In genomic region chr6:32194825-32195651, GRCh38 we compare ENCODE assay signal across 8 cellular contexts. TPM values are rescaled to one million over a fixed set of nuclear protein-coding genes. Genes with fewer than 3 reads are reported as not detected.
DNase-seq lines count a peak whose midpoint lies in the region; ATAC-seq and TF ChIP-seq lines count a peak whose summit lies in the region.

No MANE protein-coding gene starts in this region.

- peak; percentile 75 for ATAC-seq in HG02571 (IDR thresholded peaks at IDR 0.05; ENCODE audit: unreplicated experiment)
- no peak for ATAC-seq in upper lobe of right lung

- H2BK12ac ChIP-seq in mesenchymal stem cell (ENCODE audit: low read length in 2 of 2), result peak overlapping the region; percentile 83 to 92

- H3K4me3 ChIP-seq in Peyer's patch (peak overlapping the region; percentile 44 to 80 (median 62)), mesenchymal stem cell (ENCODE audit: insufficient read depth in 1 of 2, low read depth in 1 of 2, low read length in 2 of 2) (peak overlapping the region in 1 of 2 experiments; percentile 74), upper lobe of right lung (peak overlapping the region; percentile 56)

- H3K18ac ChIP-seq in mesenchymal stem cell (ENCODE audit: low read depth in 1 of 2, low read length in 2 of 2), result peak overlapping the region; percentile 19 to 35

- no peaks in the 10 kb centered on the region for H3K36me3 ChIP-seq in Peyer's patch
- peaks cover 0 to 4% of the 10 kb centered on the region in 2 experiments for H3K36me3 ChIP-seq in mesenchymal stem cell (ENCODE audit: control insufficient read depth in 1 of 2, insufficient read depth in 2 of 2, low read depth in 1 of 2, low read length in 2 of 2)
- H3K36me3 ChIP-seq in upper lobe of right lung, result no peaks in the 10 kb centered on the region

- no peaks in the 10 kb centered on the region for H3K9me3 ChIP-seq in Peyer's patch
- H3K9me3 ChIP-seq in mesenchymal stem cell (ENCODE audit: control insufficient read depth, low read length), result no peaks in the 10 kb centered on the region
- H3K9me3 ChIP-seq in upper lobe of right lung, result no peaks in the 10 kb centered on the region

- peak overlapping the region; percentile 67 for H2BK120ac ChIP-seq in mesenchymal stem cell (ENCODE audit: low read depth, low read length)

- H2BK15ac ChIP-seq in mesenchymal stem cell (ENCODE audit: low read depth, poor library complexity, severe bottlenecking), result no peak overlapping the region

- peak overlapping the region; percentile 92 for H3K9ac ChIP-seq in mesenchymal stem cell (ENCODE audit: low read length)

- TF ChIP-seq CTCF in Peyer's patch (IDR thresholded peaks at IDR 0.05), result peak in 5 of 6 experiments; percentile 4 to 77 (median 70)
- TF ChIP-seq CTCF in chondrocyte (IDR thresholded peaks at IDR 0.05), result peak; percentile 85
- peak; percentile 38 for TF ChIP-seq CTCF in upper lobe of right lung (IDR thresholded peaks at IDR 0.05)

- peak; percentile 48 to 82 for TF ChIP-seq POLR2A in Peyer's patch (IDR thresholded peaks at IDR 0.05)

- no peaks in the 10 kb centered on the region for H3K36me3 Mint-ChIP-seq in chondrocyte (ENCODE audit: low read depth)

- intact Hi-C loops in upper lobe of right lung (cut with DNase I), result no loop called here

- peak overlapping the region; percentile 93 for H2AK5ac ChIP-seq in mesenchymal stem cell (ENCODE audit: low read length, severe bottlenecking)

- peak overlapping the region; percentile 81 for H3K4me3 Mint-ChIP-seq in chondrocyte (ENCODE audit: unreplicated experiment)

- peaks cover 12% of the 10 kb centered on the region for H3K79me1 ChIP-seq in mesenchymal stem cell (replicated peaks; ENCODE audit: low read length, poor library complexity, severe bottlenecking)

- H3K4me1 ChIP-seq in Peyer's patch (peaks cover 3 to 40% (median 8%) of the 10 kb centered on the region in 4 donors), mesenchymal stem cell (ENCODE audit: control insufficient read depth, insufficient read depth, low read depth, low read length) (peaks cover 35% of the 10 kb centered on the region), upper lobe of right lung (peaks cover 44% of the 10 kb centered on the region)

- H3K4me1 Mint-ChIP-seq in chondrocyte (ENCODE audit: low read depth), result peaks cover 47% of the 10 kb centered on the region

- H3K14ac ChIP-seq in mesenchymal stem cell (ENCODE audit: low read length in 2 of 2), result peak overlapping the region in 1 of 2 experiments; percentile 32

- H2BK5ac ChIP-seq in mesenchymal stem cell (ENCODE audit: low read depth, low read length, poor library complexity, severe bottlenecking), result peak overlapping the region; percentile 33

- no peak overlapping the region for H2AFZ ChIP-seq in mesenchymal stem cell (ENCODE audit: low read depth, low read length)

- 20% methylated on average over 15 of the region's 15 CpGs for WGBS in mesenchymal stem cell

- H3K27me3 ChIP-seq in Peyer's patch (no peaks in the 10 kb centered on the region), mesenchymal stem cell (ENCODE audit: control insufficient read depth in 1 of 2, insufficient read depth in 1 of 2, low read length in 2 of 2) (no peaks in the 10 kb centered on the region), upper lobe of right lung (no peaks in the 10 kb centered on the region)

- peak overlapping the region; percentile 37 to 93 for H3K4ac ChIP-seq in mesenchymal stem cell (ENCODE audit: low read depth in 1 of 2, low read length in 2 of 2)

- H3K23ac ChIP-seq in mesenchymal stem cell (ENCODE audit: low read length in 2 of 2), result no peak overlapping the region

- peak overlapping the region; percentile 69 for H3K4me2 ChIP-seq in mesenchymal stem cell (ENCODE audit: low read length, poor library complexity, severe bottlenecking)

- H3K9me3 Mint-ChIP-seq in chondrocyte (ENCODE audit: low read depth), result no peaks in the 10 kb centered on the region

- no peaks in the 10 kb centered on the region for H3K27me3 Mint-ChIP-seq in chondrocyte (ENCODE audit: low read depth)

- DNase-seq in NCI-H2029 (lab: John Stamatoyannopoulos, UW) (peak; percentile 14), NCI-H2029 treated with DMSO at 0.1 percent for 48 hours (lab: John Stamatoyannopoulos, UW) (no peak), Peyer's patch (peak in 1 of 3 donors; percentile 40), chondrocyte (ENCODE audit: low spot score) (no peak), mesenchymal stem cell (peak; percentile 82), upper lobe of right lung (no peak), occipital lobe (lab: John Stamatoyannopoulos, UW) (no peak)

- peak overlapping the region; percentile 96 for H3K27ac Mint-ChIP-seq in chondrocyte (ENCODE audit: unreplicated experiment)

- peak overlapping the region; percentile 62 for H4K8ac ChIP-seq in mesenchymal stem cell (ENCODE audit: low read length)

- peak overlapping the region; percentile 48 for H4K91ac ChIP-seq in mesenchymal stem cell (ENCODE audit: low read length)

- peak overlapping the region; percentile 80 to 98 (median 91) for H3K27ac ChIP-seq in Peyer's patch
- H3K27ac ChIP-seq in mesenchymal stem cell (ENCODE audit: low read length, poor library complexity, severe bottlenecking), result peak overlapping the region; percentile 95
- peak overlapping the region; percentile 87 for H3K27ac ChIP-seq in upper lobe of right lung

RNA-seq across cellular contexts. Expression of gene GPSM3, which starts 2.6 kb away (rescaled TPM):
- total RNA-seq in Peyer's patch, result 10 to 100 TPM in 2 of 4 donors, 1 to 10 TPM in 2; 5.3 to 38.8 (median 10.3) TPM
- total RNA-seq in chondrocyte, result 3.6 to 5.6 TPM (median 5.4 TPM) in 3 replicates
- 15.7 TPM for polyA plus RNA-seq in mesenchymal stem cell (2013, experiment 1 of 2)
- 14.7 TPM for polyA plus RNA-seq in mesenchymal stem cell (2013, experiment 2 of 2)
- 51.9 TPM for total RNA-seq in upper lobe of right lung
- 0.78 TPM for total RNA-seq in occipital lobe

RNA-seq across cellular contexts. Expression of gene PBX2, which starts 5.0 kb away (rescaled TPM):
- total RNA-seq in Peyer's patch (10 to 100 TPM; 33.3 to 74.3 (median 64.4) TPM), chondrocyte (58.6 to 66.5 TPM (median 66.3 TPM) in 3 replicates), upper lobe of right lung (100 TPM), occipital lobe (18.1 TPM)
- polyA plus RNA-seq in mesenchymal stem cell (2013, experiment 1 of 2), result 81.5 TPM
- 78.7 TPM for polyA plus RNA-seq in mesenchymal stem cell (2013, experiment 2 of 2)

RNA-seq across cellular contexts. Expression of gene AGER, which starts 11.0 kb away (rescaled TPM):
- 10 to 100 TPM in 2 of 4 donors, 1 to 10 TPM in 2; 2.8 to 31.4 (median 9.2) TPM for total RNA-seq in Peyer's patch
- total RNA-seq in chondrocyte, result 2.6 to 4.9 TPM (median 3.6 TPM) in 3 replicates
- 6.5 TPM for polyA plus RNA-seq in mesenchymal stem cell (2013, experiment 1 of 2)
- 6.1 TPM for polyA plus RNA-seq in mesenchymal stem cell (2013, experiment 2 of 2)
- 1,590 TPM for total RNA-seq in upper lobe of right lung
- total RNA-seq in occipital lobe, result 0.78 TPM

RNA-seq across cellular contexts. Expression of gene RNF5, which starts 16.8 kb away (rescaled TPM):
- total RNA-seq in Peyer's patch (100 to 1,000 TPM in 3 of 4 donors, 10 to 100 TPM in 1; 84.2 to 199 (median 115) TPM), chondrocyte (45.2 to 48.0 TPM (median 45.2 TPM) in 3 replicates), upper lobe of right lung (44.6 TPM), occipital lobe (71.7 TPM)
- 45.5 TPM for polyA plus RNA-seq in mesenchymal stem cell (2013, experiment 1 of 2)
- polyA plus RNA-seq in mesenchymal stem cell (2013, experiment 2 of 2), result 46.5 TPM

RNA-seq across cellular contexts. Expression of gene AGPAT1, which starts 19.2 kb away (rescaled TPM):
- total RNA-seq in Peyer's patch (100 to 1,000 TPM in 1 of 4 donors, 10 to 100 TPM in 3; 28.9 to 140 (median 90.7) TPM), chondrocyte (66.7 to 77.2 TPM (median 67.0 TPM) in 3 replicates), upper lobe of right lung (53.0 TPM), occipital lobe (13.6 TPM)
- 85.8 TPM for polyA plus RNA-seq in mesenchymal stem cell (2013, experiment 1 of 2)
- polyA plus RNA-seq in mesenchymal stem cell (2013, experiment 2 of 2), result 83.8 TPM

Comparison
In these comparisons a context has a peak if more than half of its experiments do, and no peak if none do; other contexts are left out.
1. DNase-seq: peak in NCI-H2029 (single experiment) and mesenchymal stem cell (single experiment); none in NCI-H2029 treated with DMSO at 0.1 percent for 48 hours (single experiment), chondrocyte (single experiment), upper lobe of right lung (single experiment) and occipital lobe (single experiment).
2. RNA of gene AGER, which starts 11.0 kb away (total RNA-seq): 1,590 TPM in upper lobe of right lung (single experiment); 2.8 to 31.4 TPM in Peyer's patch, 2.6 to 4.9 TPM in chondrocyte and 0.78 TPM in occipital lobe (single experiment); every median in the first group is over 10 times any median in the second.
3. Peak in every context shown above with its lines, with median percentiles within 50 percentile points of each other: H3K27ac ChIP-seq and CTCF ChIP-seq.